Comparison of ENCODE assay signal across 17 cellular contexts in the genomic region with DNA sequence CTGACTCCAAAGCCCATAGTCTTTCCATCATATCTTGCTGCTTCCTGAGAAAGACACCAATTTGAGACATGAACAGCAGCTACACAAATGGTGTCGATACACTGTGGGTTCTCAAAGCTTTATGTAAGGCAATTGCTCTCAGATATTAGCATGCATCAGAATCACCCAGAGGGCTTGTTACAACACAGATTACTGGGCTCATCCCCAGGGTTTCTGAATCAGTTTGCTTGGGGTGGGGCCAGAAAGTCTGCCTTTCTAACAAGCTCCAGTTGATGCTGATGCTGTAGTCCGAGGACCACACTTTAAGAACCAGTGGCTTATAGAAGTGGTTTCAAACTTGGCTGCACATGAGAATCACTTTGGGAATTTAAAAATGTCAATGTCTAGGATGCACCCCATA.
DNase-seq lines count a peak whose midpoint lies in the region; ATAC-seq, FAIRE-seq and TF ChIP-seq lines count a peak whose summit lies in the region.
"Had no signal": no experiment of that assay in that cellular context is flagged by ENCODE, and none has a peak within 500 bp of the region (broad histone marks: within the 10 kb centered on the region; RNA-seq: fewer than 3 reads in every experiment).

No MANE protein-coding gene starts in this region.

- peak; percentile 93 for FAIRE-seq in keratinocyte (lab: Jason Lieb, UNC)

- H3K4me2 ChIP-seq in PC-3 (ENCODE audit: low read length) (0 out of 2 replicates have a peak overlapping the region, but pooled peaks have one; percentile 26), keratinocyte (ENCODE audit: control insufficient read depth, extremely low read depth, insufficient read depth, low read depth, low read length) (peak overlapping the region; percentile 31)

- 0 out of 2 replicates have a peak, but pooled peaks have one; percentile 15 for ATAC-seq in PC-3
- ATAC-seq: Panc1 had no signal

- H3K9ac ChIP-seq in PC-3 (ENCODE audit: low read length) (no peak overlapping the region), keratinocyte (ENCODE audit: control insufficient read depth, extremely low read depth, insufficient read depth, low read length) (no peak overlapping the region)

- TF ChIP-seq EP300 in esophagus muscularis mucosa (IDR thresholded peaks at IDR 0.05): no peak

- no peaks in the 10 kb centered on the region for H3K9me2 ChIP-seq in PC-3 (replicated peaks; ENCODE audit: low read length)

- H2AFZ ChIP-seq in PC-3 (ENCODE audit: low read length) (no peak overlapping the region), keratinocyte (ENCODE audit: control insufficient read depth, low read length) (peak overlapping the region; percentile 70)

- H3K27me3 ChIP-seq in PC-3 (ENCODE audit: low read length): no peaks in the 10 kb centered on the region
- H3K27me3 ChIP-seq in esophagus muscularis mucosa: no peaks in the 10 kb centered on the region
- H3K27me3 ChIP-seq in keratinocyte (ENCODE audit: control insufficient read depth, extremely low read depth, insufficient read depth, low read length): no peaks in the 10 kb centered on the region

- CTCF ChIA-PET in PC-3 (lab: Charles Lee): no interaction called here

- H3K27ac ChIP-seq in PC-3 (ENCODE audit: low read length): no peak overlapping the region
- no peak overlapping the region for H3K27ac ChIP-seq in esophagus muscularis mucosa (replicated peaks in 1 of 4)
- H3K27ac ChIP-seq in keratinocyte (ENCODE audit: control insufficient read depth, insufficient read depth, low read length): no peak overlapping the region
- H3K27ac ChIP-seq: SK-N-MC had no signal

- POLR2A ChIA-PET in PC-3 (lab: Charles Lee; ENCODE audit: unreplicated experiment): no interaction called here

- H3K79me2 ChIP-seq in PC-3 (ENCODE audit: low read length) (no peaks in the 10 kb centered on the region), keratinocyte (ENCODE audit: control insufficient read depth, insufficient read depth, low read length) (no peaks in the 10 kb centered on the region)

- H3K4me3 ChIP-seq in PC-3 (ENCODE audit: low read length) (no peak overlapping the region), esophagus muscularis mucosa (no peak overlapping the region), keratinocyte (ENCODE audit: control insufficient read depth in 2 of 3, extremely low read depth in 1 of 3, insufficient read depth in 2 of 3, low read depth in 1 of 3, low read length in 3 of 3) (no peak overlapping the region)
- H3K4me3 ChIP-seq: SK-N-MC had no signal

- peak; percentile 2 for DNase-seq in EH (ENCODE audit: low read depth)
- DNase-seq in PC-3: no peak
- DNase-seq in esophagus muscularis mucosa (ENCODE audit: extremely low spot score): peak; percentile 34
- peak; percentile 26 for DNase-seq in keratinocyte (ENCODE audit: low read depth, low spot score)
- DNase-seq in kidney tubule cell (ENCODE audit: low spot score): no peak
- DNase-seq in glomerular visceral epithelial cell (ENCODE audit: extremely low spot score): no peak
- no peak for DNase-seq in anterior cingulate cortex (lab: John Stamatoyannopoulos, UW)
- DNase-seq: CD4-positive, CD25-positive, alpha-beta regulatory T cell; HCEC 1CT; IMR-90; Karpas-422; NCI-H187; NCI-H345; NCI-H526; Right ventricle myocardium superior had no signal

- TF ChIP-seq POLR2A in esophagus muscularis mucosa (IDR thresholded peaks at IDR 0.05; ENCODE audit: low read depth): no peak

- H4K20me1 ChIP-seq in PC-3 (ENCODE audit: low read length) (no peaks in the 10 kb centered on the region), keratinocyte (ENCODE audit: control insufficient read depth, extremely low read depth, insufficient read depth, low read length) (no peaks in the 10 kb centered on the region)

- H3K9me3 ChIP-seq in PC-3 (ENCODE audit: low read length): no peaks in the 10 kb centered on the region
- no peaks in the 10 kb centered on the region for H3K9me3 ChIP-seq in esophagus muscularis mucosa
- no peaks in the 10 kb centered on the region for H3K9me3 ChIP-seq in keratinocyte (ENCODE audit: control insufficient read depth, low read depth, low read length)

- H3K4me1 ChIP-seq in PC-3 (ENCODE audit: insufficient read depth, low read length): peaks cover 4% of the 10 kb centered on the region; the same call in 1 of the 2 replicates
- H3K4me1 ChIP-seq in esophagus muscularis mucosa: no peaks in the 10 kb centered on the region
- peaks cover 36% of the 10 kb centered on the region for H3K4me1 ChIP-seq in keratinocyte (ENCODE audit: control insufficient read depth, extremely low read depth, insufficient read depth, low read length)

- no peak for TF ChIP-seq CTCF in PC-3 (conservative IDR thresholded peaks at IDR 0.05; ENCODE audit: low read depth, low read length)
- TF ChIP-seq CTCF in esophagus muscularis mucosa (IDR thresholded peaks at IDR 0.05): no peak
- TF ChIP-seq CTCF in keratinocyte (optimal IDR thresholded peaks at IDR 0.05 in 1 of 3, IDR thresholded peaks at IDR 0.05 in 1 of 3, conservative IDR thresholded peaks at IDR 0.05 in 1 of 3; ENCODE audit: extremely low read depth in 1 of 3, insufficient read depth in 2 of 3, low read length in 3 of 3): no peak

- H3F3A ChIP-seq in PC-3 (ENCODE audit: low read length, unreplicated experiment): no peaks in the 10 kb centered on the region

- dilution Hi-C loops in keratinocyte (cut with MboI; ENCODE audit: extremely low pct_ligation_motif_present, low sequenced_read_pairs): no loop called here

- 100% methylated on average over 2 of the region's 2 CpGs for WGBS in esophagus muscularis mucosa

- BruUV-seq in PC-3 (replicated peaks; lab: Mats Ljungman, UMichigan): no TSS peak

- intact Hi-C loops in PC-3 (cut with micrococcal nuclease) (no loop called here), esophagus muscularis mucosa (cut with DNase I) (no loop called here)

- H3K36me3 ChIP-seq in PC-3 (ENCODE audit: low read depth, low read length) (no peaks in the 10 kb centered on the region), esophagus muscularis mucosa (no peaks in the 10 kb centered on the region), keratinocyte (ENCODE audit: control insufficient read depth in 2 of 2, extremely low read depth in 1 of 2, insufficient read depth in 2 of 2, low read length in 2 of 2) (no peaks in the 10 kb centered on the region)

- no peaks in the 10 kb centered on the region for H3K9me1 ChIP-seq in keratinocyte (ENCODE audit: control insufficient read depth, extremely low read depth, insufficient read depth, low read length)

Comparison
In these comparisons a context has a peak if more than half of its experiments do, and no peak if none do; other contexts are left out.
1. DNase-seq: peak in EH (single experiment), esophagus muscularis mucosa (single experiment) and keratinocyte (single experiment); none in PC-3 (single experiment), kidney tubule cell (single experiment), glomerular visceral epithelial cell (single experiment) and anterior cingulate cortex (0 of 58).